ENCODE assay signal across 1 cellular context in the genomic region with DNA sequence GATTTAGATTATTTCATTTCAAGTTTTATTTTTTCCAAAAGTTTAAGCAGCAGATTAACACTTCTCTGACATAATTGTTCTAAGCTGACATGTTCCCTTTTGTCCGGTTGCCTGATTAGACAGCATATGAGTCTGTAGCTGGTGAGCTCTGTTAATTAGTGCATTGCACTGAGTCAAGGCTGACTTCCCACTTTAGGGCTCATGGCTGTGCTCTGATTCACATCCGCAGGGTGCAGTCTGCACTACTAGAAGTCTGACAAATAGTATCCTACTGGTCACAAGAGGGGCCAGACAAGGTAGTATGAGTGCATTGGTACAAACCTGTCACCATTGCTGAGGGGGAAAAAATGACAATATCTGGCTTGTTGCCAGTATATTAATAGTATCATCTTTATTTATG.
TF ChIP-seq lines count a peak whose summit lies in the region.

No MANE protein-coding gene starts in this region.

TF ChIP-seq in GM23338, 12 proteins besides CTCF, POLR2A, EP300 and RAD21 (continued from another document):
- TF ChIP-seq, protein P1, sequence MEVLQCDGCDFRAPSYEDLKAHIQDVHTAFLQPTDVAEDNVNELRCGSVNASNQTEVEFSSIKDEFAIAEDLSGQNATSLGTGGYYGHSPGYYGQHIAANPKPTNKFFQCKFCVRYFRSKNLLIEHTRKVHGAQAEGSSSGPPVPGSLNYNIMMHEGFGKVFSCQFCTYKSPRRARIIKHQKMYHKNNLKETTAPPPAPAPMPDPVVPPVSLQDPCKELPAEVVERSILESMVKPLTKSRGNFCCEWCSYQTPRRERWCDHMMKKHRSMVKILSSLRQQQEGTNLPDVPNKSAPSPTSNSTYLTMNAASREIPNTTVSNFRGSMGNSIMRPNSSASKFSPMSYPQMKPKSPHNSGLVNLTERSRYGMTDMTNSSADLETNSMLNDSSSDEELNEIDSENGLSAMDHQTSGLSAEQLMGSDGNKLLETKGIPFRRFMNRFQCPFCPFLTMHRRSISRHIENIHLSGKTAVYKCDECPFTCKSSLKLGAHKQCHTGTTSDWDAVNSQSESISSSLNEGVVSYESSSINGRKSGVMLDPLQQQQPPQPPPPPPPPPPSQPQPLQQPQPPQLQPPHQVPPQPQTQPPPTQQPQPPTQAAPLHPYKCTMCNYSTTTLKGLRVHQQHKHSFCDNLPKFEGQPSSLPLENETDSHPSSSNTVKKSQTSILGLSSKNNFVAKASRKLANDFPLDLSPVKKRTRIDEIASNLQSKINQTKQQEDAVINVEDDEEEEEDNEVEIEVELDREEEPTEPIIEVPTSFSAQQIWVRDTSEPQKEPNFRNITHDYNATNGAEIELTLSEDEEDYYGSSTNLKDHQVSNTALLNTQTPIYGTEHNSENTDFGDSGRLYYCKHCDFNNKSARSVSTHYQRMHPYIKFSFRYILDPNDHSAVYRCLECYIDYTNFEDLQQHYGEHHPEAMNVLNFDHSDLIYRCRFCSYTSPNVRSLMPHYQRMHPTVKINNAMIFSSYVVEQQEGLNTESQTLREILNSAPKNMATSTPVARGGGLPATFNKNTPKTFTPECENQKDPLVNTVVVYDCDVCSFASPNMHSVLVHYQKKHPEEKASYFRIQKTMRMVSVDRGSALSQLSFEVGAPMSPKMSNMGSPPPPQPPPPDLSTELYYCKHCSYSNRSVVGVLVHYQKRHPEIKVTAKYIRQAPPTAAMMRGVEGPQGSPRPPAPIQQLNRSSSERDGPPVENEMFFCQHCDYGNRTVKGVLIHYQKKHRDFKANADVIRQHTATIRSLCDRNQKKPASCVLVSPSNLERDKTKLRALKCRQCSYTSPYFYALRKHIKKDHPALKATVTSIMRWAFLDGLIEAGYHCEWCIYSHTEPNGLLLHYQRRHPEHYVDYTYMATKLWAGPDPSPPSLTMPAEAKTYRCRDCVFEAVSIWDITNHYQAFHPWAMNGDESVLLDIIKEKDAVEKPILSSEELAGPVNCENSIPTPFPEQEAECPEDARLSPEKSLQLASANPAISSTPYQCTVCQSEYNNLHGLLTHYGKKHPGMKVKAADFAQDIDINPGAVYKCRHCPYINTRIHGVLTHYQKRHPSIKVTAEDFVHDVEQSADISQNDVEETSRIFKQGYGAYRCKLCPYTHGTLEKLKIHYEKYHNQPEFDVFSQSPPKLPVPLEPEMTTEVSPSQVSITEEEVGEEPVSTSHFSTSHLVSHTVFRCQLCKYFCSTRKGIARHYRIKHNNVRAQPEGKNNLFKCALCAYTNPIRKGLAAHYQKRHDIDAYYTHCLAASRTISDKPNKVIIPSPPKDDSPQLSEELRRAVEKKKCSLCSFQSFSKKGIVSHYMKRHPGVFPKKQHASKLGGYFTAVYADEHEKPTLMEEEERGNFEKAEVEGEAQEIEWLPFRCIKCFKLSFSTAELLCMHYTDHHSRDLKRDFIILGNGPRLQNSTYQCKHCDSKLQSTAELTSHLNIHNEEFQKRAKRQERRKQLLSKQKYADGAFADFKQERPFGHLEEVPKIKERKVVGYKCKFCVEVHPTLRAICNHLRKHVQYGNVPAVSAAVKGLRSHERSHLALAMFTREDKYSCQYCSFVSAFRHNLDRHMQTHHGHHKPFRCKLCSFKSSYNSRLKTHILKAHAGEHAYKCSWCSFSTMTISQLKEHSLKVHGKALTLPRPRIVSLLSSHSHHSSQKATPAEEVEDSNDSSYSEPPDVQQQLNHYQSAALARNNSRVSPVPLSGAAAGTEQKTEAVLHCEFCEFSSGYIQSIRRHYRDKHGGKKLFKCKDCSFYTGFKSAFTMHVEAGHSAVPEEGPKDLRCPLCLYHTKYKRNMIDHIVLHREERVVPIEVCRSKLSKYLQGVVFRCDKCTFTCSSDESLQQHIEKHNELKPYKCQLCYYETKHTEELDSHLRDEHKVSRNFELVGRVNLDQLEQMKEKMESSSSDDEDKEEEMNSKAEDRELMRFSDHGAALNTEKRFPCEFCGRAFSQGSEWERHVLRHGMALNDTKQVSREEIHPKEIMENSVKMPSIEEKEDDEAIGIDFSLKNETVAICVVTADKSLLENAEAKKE (CRISPR knock-in tag; IDR thresholded peaks at IDR 0.05) = no peak
- TF ChIP-seq, protein P2, sequence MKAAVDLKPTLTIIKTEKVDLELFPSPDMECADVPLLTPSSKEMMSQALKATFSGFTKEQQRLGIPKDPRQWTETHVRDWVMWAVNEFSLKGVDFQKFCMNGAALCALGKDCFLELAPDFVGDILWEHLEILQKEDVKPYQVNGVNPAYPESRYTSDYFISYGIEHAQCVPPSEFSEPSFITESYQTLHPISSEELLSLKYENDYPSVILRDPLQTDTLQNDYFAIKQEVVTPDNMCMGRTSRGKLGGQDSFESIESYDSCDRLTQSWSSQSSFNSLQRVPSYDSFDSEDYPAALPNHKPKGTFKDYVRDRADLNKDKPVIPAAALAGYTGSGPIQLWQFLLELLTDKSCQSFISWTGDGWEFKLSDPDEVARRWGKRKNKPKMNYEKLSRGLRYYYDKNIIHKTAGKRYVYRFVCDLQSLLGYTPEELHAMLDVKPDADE (IDR thresholded peaks at IDR 0.05) = no peak
- TF ChIP-seq JUNB (IDR thresholded peaks at IDR 0.05; ENCODE audit: unreplicated experiment) (no peak), ZNF114 (CRISPR knock-in tag; IDR thresholded peaks at IDR 0.05) (no peak), POLR2AphosphoS5 (IDR thresholded peaks at IDR 0.05; ENCODE audit: low read depth) (no peak), NANOG (IDR thresholded peaks at IDR 0.05; ENCODE audit: borderline replicate concordance) (no peak), CREB1 (CRISPR knock-in tag; IDR thresholded peaks at IDR 0.05; ENCODE audit: low read depth) (no peak), EZH2phosphoT487 (IDR thresholded peaks at IDR 0.05; ENCODE audit: unreplicated experiment) (no peak)
